In genomic region chr12:71639341-71639760, GRCh38 we compare ENCODE assay signal across 8 cellular contexts. TPM values are rescaled to one million over a fixed set of nuclear protein-coding genes. Genes with fewer than 3 reads are reported as not detected.
A peak's percentile ranks its signal among the peaks of the same experiment; 100 is the strongest.
DNase-seq lines count a peak whose midpoint lies in the region; ATAC-seq, FAIRE-seq and TF ChIP-seq lines count a peak whose summit lies in the region.

No MANE protein-coding gene starts in this region.

- H3K9me3 ChIP-seq in RWPE2 (ENCODE audit: severe bottlenecking), result no peaks in the 10 kb centered on the region
- no peaks in the 10 kb centered on the region for H3K9me3 ChIP-seq in transverse colon
- H3K9me3 ChIP-seq in tibial artery, result no peaks in the 10 kb centered on the region

- no peak for TF ChIP-seq POLR2A in transverse colon (IDR thresholded peaks at IDR 0.05)

- WGBS in transverse colon (ENCODE audit: low coverage in 1 of 2), 2 donors, result 73% methylated on average over 2 of the region's 2 CpGs; no CpG with 5 or more reads in 1 of the 2 donors

- peak; percentile 50 for ATAC-seq in GM21576 (IDR thresholded peaks at IDR 0.05; ENCODE audit: unreplicated experiment)
- peak; percentile 61; the same call in 2 of the 3 replicates for ATAC-seq in RWPE2 (ENCODE audit: low read depth)
- no peak for ATAC-seq in GM21529 (IDR thresholded peaks at IDR 0.05; ENCODE audit: unreplicated experiment)
- ATAC-seq in HG03039 (IDR thresholded peaks at IDR 0.05; ENCODE audit: unreplicated experiment), result no peak

- H3K36me3 ChIP-seq in RWPE2 (ENCODE audit: low read depth) (peaks cover 99% of the 10 kb centered on the region), kidney epithelial cell (ENCODE audit: control insufficient read depth, insufficient read depth, low read length) (no peaks in the 10 kb centered on the region), transverse colon (peaks cover 0 to 73% (median 28%) of the 10 kb centered on the region in 4 donors), tibial artery (peaks cover 64 to 72% (median 70%) of the 10 kb centered on the region in 3 donors)

- H3K4me1 ChIP-seq in RWPE2 (ENCODE audit: insufficient read depth, poor library complexity, severe bottlenecking), result no peaks in the 10 kb centered on the region
- H3K4me1 ChIP-seq in transverse colon, result no peaks in the 10 kb centered on the region
- peaks cover 0 to 20% (median 0%) of the 10 kb centered on the region in 4 donors for H3K4me1 ChIP-seq in tibial artery

- no peak overlapping the region for H3K27ac ChIP-seq in RWPE2 (ENCODE audit: poor library complexity, severe bottlenecking)
- H3K27ac ChIP-seq in transverse colon, result no peak overlapping the region
- H3K27ac ChIP-seq in tibial artery, result no peak overlapping the region

- intact Hi-C loops in transverse colon (cut with DNase I; ENCODE audit: low total_unique reads), result no loop called here
- intact Hi-C loops in tibial artery (cut with DNase I; ENCODE audit: low total_unique reads), result no loop called here

- in situ Hi-C loops in transverse colon (cut with MboI; ENCODE audit: low pct_ligation_motif_present in 1 of 4, low pct_unique_long_range_greater_than_20kb in 1 of 4, low sequenced_read_pairs in 3 of 4), result no loop called here

- H3K4me3 ChIP-seq in RWPE2 (ENCODE audit: severe bottlenecking) (no peak overlapping the region), kidney epithelial cell (ENCODE audit: low read depth, low read length) (no peak overlapping the region), transverse colon (no peak overlapping the region), tibial artery (no peak overlapping the region)

- TF ChIP-seq CTCF in D721Med (IDR thresholded peaks at IDR 0.05; ENCODE audit: insufficient read depth, missing control alignments) (peak; percentile 5), RWPE2 (IDR thresholded peaks at IDR 0.05; ENCODE audit: poor library complexity, severe bottlenecking) (peak; percentile 35), kidney epithelial cell (IDR thresholded peaks at IDR 0.05; ENCODE audit: insufficient read depth, low read length, poor library complexity, severe bottlenecking) (peak; percentile 14), transverse colon (IDR thresholded peaks at IDR 0.05) (no peak), tibial artery (IDR thresholded peaks at IDR 0.05) (no peak)

- TF ChIP-seq EP300 in transverse colon (IDR thresholded peaks at IDR 0.05; ENCODE audit: low read depth), result no peak

- DNase-seq in D721Med (ENCODE audit: insufficient read length, low spot score) (no peak), RWPE2 (ENCODE audit: low spot score) (no peak), kidney epithelial cell (ENCODE audit: low read depth) (no peak), transverse colon (no peak), tibial artery (no peak)

- H3K27me3 ChIP-seq in RWPE2 (ENCODE audit: insufficient read depth, poor library complexity, severe bottlenecking) (no peaks in the 10 kb centered on the region), kidney epithelial cell (ENCODE audit: control insufficient read depth, insufficient read depth, low read length) (no peaks in the 10 kb centered on the region), transverse colon (no peaks in the 10 kb centered on the region), tibial artery (no peaks in the 10 kb centered on the region)

- no peak for FAIRE-seq in D721Med (lab: Jason Lieb, UNC)

RNA-seq across cellular contexts. Expression of gene ZFC3H1, which starts 24.3 kb away (rescaled TPM):
- total RNA-seq in kidney epithelial cell (22.3 and 25.2 TPM in 2 replicates), transverse colon (100 to 1,000 TPM in 2 of 4 donors, 10 to 100 TPM in 2; 61.9 to 141 (median 91.6) TPM)

RNA-seq across cellular contexts. Expression of gene THAP2, which starts 24.8 kb away (rescaled TPM):
- 4.1 and 6.1 TPM in 2 replicates for total RNA-seq in kidney epithelial cell
- total RNA-seq in transverse colon, result 1 to 10 TPM in 3 of 4 donors, not detected in 1; 2.8 to 3.5 (median 3.3) TPM

RNA-seq across cellular contexts. Expression of gene TMEM19, which starts 46.5 kb away (rescaled TPM):
- 13.1 and 15.1 TPM in 2 replicates for total RNA-seq in kidney epithelial cell
- total RNA-seq in transverse colon, result 10 to 100 TPM in 2 of 4 donors, 1 to 10 TPM in 2; 7.9 to 41.1 (median 20.4) TPM

Comparison
In these comparisons a context has a peak if more than half of its experiments do, and no peak if none do; other contexts are left out.
1. CTCF ChIP-seq: peak in D721Med (single experiment), RWPE2 (single experiment) and kidney epithelial cell (single experiment); none in transverse colon (0 of 5) and tibial artery (0 of 2).
2. ATAC-seq: peak in GM21576 (single experiment) and RWPE2 (single experiment); none in GM21529 (single experiment) and HG03039 (single experiment).